Comparison of ENCODE assay signal across 19 cellular contexts in genomic region chr19:32168111-32168510, GRCh38.
A peak's percentile ranks its signal among the peaks of the same experiment; 100 is the strongest.
DNase-seq lines count a peak whose midpoint lies in the region; ATAC-seq and TF ChIP-seq lines count a peak whose summit lies in the region.
"Had no signal": no experiment of that assay in that cellular context is flagged by ENCODE, and none has a peak within 500 bp of the region (broad histone marks: within the 10 kb centered on the region; RNA-seq: fewer than 3 reads in every experiment).

No MANE protein-coding gene starts in this region.

- intact Hi-C loops in Right ventricle myocardium superior (cut with DNase I) (no loop called here), natural killer cell (cut with micrococcal nuclease) (no loop called here)

- no peak overlapping the region for H3K4me3 Mint-ChIP-seq in natural killer cell
- H3K4me3 Mint-ChIP-seq: CD4-positive, alpha-beta T cell; H9; IgD-negative memory B cell had no signal

- peaks cover 5 to 16% of the 10 kb centered on the region in 2 donors for H3K27me3 Mint-ChIP-seq in natural killer cell (ENCODE audit: low read depth in 2 of 2)
- H3K27me3 Mint-ChIP-seq: IgD-negative memory B cell had no signal

- TF ChIP-seq CTCF in right atrium auricular region (IDR thresholded peaks at IDR 0.05) (no peak), coronary artery (IDR thresholded peaks at IDR 0.05) (no peak), natural killer cell (IDR thresholded peaks at IDR 0.05) (no peak)

- H3K4me1 Mint-ChIP-seq in natural killer cell, result no peaks in the 10 kb centered on the region
- H3K4me1 Mint-ChIP-seq: IgD-negative memory B cell had no signal

- no peaks in the 10 kb centered on the region for H3K9me3 ChIP-seq in right atrium auricular region

- no peaks in the 10 kb centered on the region for H3K36me3 Mint-ChIP-seq in natural killer cell
- H3K36me3 Mint-ChIP-seq: IgD-negative memory B cell had no signal

- DNase-seq in right atrium auricular region (ENCODE audit: low spot score), result peak; percentile 40
- DNase-seq in Right ventricle myocardium superior, result no peak
- DNase-seq in coronary artery (ENCODE audit: low spot score), result peak; percentile 46
- DNase-seq in mesenteric fat pad (ENCODE audit: low spot score), result peak; percentile 49
- DNase-seq in natural killer cell, result no peak
- DNase-seq: 8988T; AML-193; C1 segment of cervical spinal cord; Calu3; CD4-positive, alpha-beta T cell; DMS153; DMS79 treated with DMSO at 0.1 percent for 48 hours; EL; GOT3; H9 had no signal

- H3K27ac ChIP-seq in right atrium auricular region, result no peak overlapping the region
- H3K27ac ChIP-seq in coronary artery, result no peak overlapping the region

- H3K4me3 ChIP-seq in right atrium auricular region (no peak overlapping the region), coronary artery (no peak overlapping the region)

- no peaks in the 10 kb centered on the region for H3K36me3 ChIP-seq in right atrium auricular region

- ATAC-seq in Right ventricle myocardium superior (ENCODE audit: poor library complexity), result no peak
- no peak for ATAC-seq in GM21360 (IDR thresholded peaks at IDR 0.05; ENCODE audit: unreplicated experiment)
- no peak for ATAC-seq in natural killer cell
- ATAC-seq in HG03045 (IDR thresholded peaks at IDR 0.05; ENCODE audit: unreplicated experiment), result no peak
- no peak for ATAC-seq in GM19463 (IDR thresholded peaks at IDR 0.05; ENCODE audit: unreplicated experiment)

- H3K27me3 ChIP-seq in right atrium auricular region, result no peaks in the 10 kb centered on the region

- H3K9me3 Mint-ChIP-seq in natural killer cell, result no peaks in the 10 kb centered on the region
- H3K9me3 Mint-ChIP-seq: CD4-positive, alpha-beta T cell; H9 had no signal

- no peak overlapping the region for H3K27ac Mint-ChIP-seq in natural killer cell
- H3K27ac Mint-ChIP-seq: CD4-positive, alpha-beta T cell; H9; IgD-negative memory B cell had no signal

- no peaks in the 10 kb centered on the region for H3K4me1 ChIP-seq in right atrium auricular region

Comparison
In these comparisons a context has a peak if more than half of its experiments do, and no peak if none do; other contexts are left out.
1. DNase-seq: peak in right atrium auricular region (single experiment), coronary artery (single experiment) and mesenteric fat pad (single experiment); none in Right ventricle myocardium superior (single experiment) and natural killer cell (single experiment).